In genomic region chr7:14085901-14086300, GRCh38 we compare ENCODE assay signal across 3 cellular contexts.
TF ChIP-seq lines count a peak whose summit lies in the region.

No MANE protein-coding gene starts in this region.

TF ChIP-seq in SK-N-SH, 30 proteins besides CTCF, POLR2A, EP300 and RAD21 (continued from another document):
- TF ChIP-seq MXI1 (IDR thresholded peaks at IDR 0.05; ENCODE audit: low read depth, low read length) (no peak), IRF3 (IDR thresholded peaks at IDR 0.05; ENCODE audit: low read depth, low read length) (no peak), ZBTB33 (IDR thresholded peaks at IDR 0.05; ENCODE audit: borderline replicate concordance, low read depth) (no peak), RCOR1 (IDR thresholded peaks at IDR 0.05; ENCODE audit: low read length) (no peak), RXRA (IDR thresholded peaks at IDR 0.05; ENCODE audit: borderline replicate concordance, low read depth) (no peak)

TF ChIP-seq in SK-N-SH treated with all-trans-retinoic acid at 6 μM for 48 hours, 23 proteins besides CTCF, POLR2A, EP300 and RAD21 (continued from another document):
- TF ChIP-seq, protein P1, sequence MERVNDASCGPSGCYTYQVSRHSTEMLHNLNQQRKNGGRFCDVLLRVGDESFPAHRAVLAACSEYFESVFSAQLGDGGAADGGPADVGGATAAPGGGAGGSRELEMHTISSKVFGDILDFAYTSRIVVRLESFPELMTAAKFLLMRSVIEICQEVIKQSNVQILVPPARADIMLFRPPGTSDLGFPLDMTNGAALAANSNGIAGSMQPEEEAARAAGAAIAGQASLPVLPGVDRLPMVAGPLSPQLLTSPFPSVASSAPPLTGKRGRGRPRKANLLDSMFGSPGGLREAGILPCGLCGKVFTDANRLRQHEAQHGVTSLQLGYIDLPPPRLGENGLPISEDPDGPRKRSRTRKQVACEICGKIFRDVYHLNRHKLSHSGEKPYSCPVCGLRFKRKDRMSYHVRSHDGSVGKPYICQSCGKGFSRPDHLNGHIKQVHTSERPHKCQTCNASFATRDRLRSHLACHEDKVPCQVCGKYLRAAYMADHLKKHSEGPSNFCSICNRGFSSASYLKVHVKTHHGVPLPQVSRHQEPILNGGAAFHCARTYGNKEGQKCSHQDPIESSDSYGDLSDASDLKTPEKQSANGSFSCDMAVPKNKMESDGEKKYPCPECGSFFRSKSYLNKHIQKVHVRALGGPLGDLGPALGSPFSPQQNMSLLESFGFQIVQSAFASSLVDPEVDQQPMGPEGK (CRISPR knock-in tag; IDR thresholded peaks at IDR 0.05; ENCODE audit: borderline replicate concordance): no peak
- no peak for TF ChIP-seq ISL1 (CRISPR knock-in tag; IDR thresholded peaks at IDR 0.05)
- TF ChIP-seq SNAI2 (CRISPR knock-in tag; IDR thresholded peaks at IDR 0.05): no peak
- TF ChIP-seq, protein P2, sequence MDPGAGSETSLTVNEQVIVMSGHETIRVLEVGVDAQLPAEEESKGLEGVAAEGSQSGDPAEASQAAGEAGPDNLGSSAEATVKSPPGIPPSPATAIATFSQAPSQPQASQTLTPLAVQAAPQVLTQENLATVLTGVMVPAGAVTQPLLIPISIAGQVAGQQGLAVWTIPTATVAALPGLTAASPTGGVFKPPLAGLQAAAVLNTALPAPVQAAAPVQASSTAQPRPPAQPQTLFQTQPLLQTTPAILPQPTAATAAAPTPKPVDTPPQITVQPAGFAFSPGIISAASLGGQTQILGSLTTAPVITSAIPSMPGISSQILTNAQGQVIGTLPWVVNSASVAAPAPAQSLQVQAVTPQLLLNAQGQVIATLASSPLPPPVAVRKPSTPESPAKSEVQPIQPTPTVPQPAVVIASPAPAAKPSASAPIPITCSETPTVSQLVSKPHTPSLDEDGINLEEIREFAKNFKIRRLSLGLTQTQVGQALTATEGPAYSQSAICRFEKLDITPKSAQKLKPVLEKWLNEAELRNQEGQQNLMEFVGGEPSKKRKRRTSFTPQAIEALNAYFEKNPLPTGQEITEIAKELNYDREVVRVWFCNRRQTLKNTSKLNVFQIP (CRISPR knock-in tag; IDR thresholded peaks at IDR 0.05; ENCODE audit: borderline replicate concordance, low read depth): no peak
- no peak for TF ChIP-seq ZNF70 (CRISPR knock-in tag; IDR thresholded peaks at IDR 0.05)
- TF ChIP-seq ZFP30 (CRISPR knock-in tag; IDR thresholded peaks at IDR 0.05): no peak
- TF ChIP-seq PPARA (CRISPR knock-in tag; IDR thresholded peaks at IDR 0.05; ENCODE audit: borderline replicate concordance): no peak
- no peak for TF ChIP-seq TCF4 (CRISPR knock-in tag; IDR thresholded peaks at IDR 0.05; ENCODE audit: borderline replicate concordance)
- TF ChIP-seq GLIS3 (CRISPR knock-in tag; IDR thresholded peaks at IDR 0.05): no peak
- TF ChIP-seq ESRRG (CRISPR knock-in tag; IDR thresholded peaks at IDR 0.05): no peak
- TF ChIP-seq CREB5 (CRISPR knock-in tag; IDR thresholded peaks at IDR 0.05; ENCODE audit: low read depth): no peak
- no peak for TF ChIP-seq CSDC2 (CRISPR knock-in tag; IDR thresholded peaks at IDR 0.05)
- TF ChIP-seq ZC3H10 (CRISPR knock-in tag; IDR thresholded peaks at IDR 0.05): no peak
- no peak for TF ChIP-seq CSRNP3 (CRISPR knock-in tag; IDR thresholded peaks at IDR 0.05)
- TF ChIP-seq ZNF565 (CRISPR knock-in tag; conservative IDR thresholded peaks at IDR 0.05; ENCODE audit: low read depth): no peak
- no peak for TF ChIP-seq TOX (CRISPR knock-in tag; IDR thresholded peaks at IDR 0.05; ENCODE audit: borderline replicate concordance)
- TF ChIP-seq RARB (CRISPR knock-in tag; IDR thresholded peaks at IDR 0.05): no peak
- no peak for TF ChIP-seq ZNF8 (CRISPR knock-in tag; IDR thresholded peaks at IDR 0.05)

TF ChIP-seq in K562, 482 proteins besides CTCF, POLR2A, EP300 and RAD21 (continued from another document):
- TF ChIP-seq, protein P3, sequence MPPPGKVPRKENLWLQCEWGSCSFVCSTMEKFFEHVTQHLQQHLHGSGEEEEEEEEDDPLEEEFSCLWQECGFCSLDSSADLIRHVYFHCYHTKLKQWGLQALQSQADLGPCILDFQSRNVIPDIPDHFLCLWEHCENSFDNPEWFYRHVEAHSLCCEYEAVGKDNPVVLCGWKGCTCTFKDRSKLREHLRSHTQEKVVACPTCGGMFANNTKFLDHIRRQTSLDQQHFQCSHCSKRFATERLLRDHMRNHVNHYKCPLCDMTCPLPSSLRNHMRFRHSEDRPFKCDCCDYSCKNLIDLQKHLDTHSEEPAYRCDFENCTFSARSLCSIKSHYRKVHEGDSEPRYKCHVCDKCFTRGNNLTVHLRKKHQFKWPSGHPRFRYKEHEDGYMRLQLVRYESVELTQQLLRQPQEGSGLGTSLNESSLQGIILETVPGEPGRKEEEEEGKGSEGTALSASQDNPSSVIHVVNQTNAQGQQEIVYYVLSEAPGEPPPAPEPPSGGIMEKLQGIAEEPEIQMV (tag; conservative IDR thresholded peaks at IDR 0.05; ENCODE audit: low read depth): no peak
- TF ChIP-seq TRIM24 (IDR thresholded peaks at IDR 0.05) (peak in 1 of 2 experiments; percentile 31; a peak in 1 of 4 replicates), BRF2 (IDR thresholded peaks at IDR 0.05; ENCODE audit: borderline replicate concordance, insufficient read depth, insufficient read length) (no peak), IFI16 (CRISPR knock-in tag; IDR thresholded peaks at IDR 0.05) (no peak), CBX3 (IDR thresholded peaks at IDR 0.05; ENCODE audit: borderline replicate concordance in 1 of 2, low read length in 2 of 2) (peak in 1 of 2 experiments; percentile 92; a peak in 2 of 3 replicates), GABPB1 (CRISPR knock-in tag; IDR thresholded peaks at IDR 0.05) (no peak), ZFX (CRISPR knock-in tag; IDR thresholded peaks at IDR 0.05) (no peak), ZBTB7A (IDR thresholded peaks at IDR 0.05; ENCODE audit: borderline replicate concordance, control insufficient read depth, low read depth, low read length) (no peak), XRCC4 (IDR thresholded peaks at IDR 0.05; ENCODE audit: extremely low read depth, insufficient read depth, insufficient read length) (no peak), SRSF9 (IDR thresholded peaks at IDR 0.05; ENCODE audit: borderline replicate concordance, low read depth, low read length) (no peak), PYGO2 (tag; IDR thresholded peaks at IDR 0.05) (no peak), CSDE1 (IDR thresholded peaks at IDR 0.05) (no peak)
- TF ChIP-seq, protein P4, sequence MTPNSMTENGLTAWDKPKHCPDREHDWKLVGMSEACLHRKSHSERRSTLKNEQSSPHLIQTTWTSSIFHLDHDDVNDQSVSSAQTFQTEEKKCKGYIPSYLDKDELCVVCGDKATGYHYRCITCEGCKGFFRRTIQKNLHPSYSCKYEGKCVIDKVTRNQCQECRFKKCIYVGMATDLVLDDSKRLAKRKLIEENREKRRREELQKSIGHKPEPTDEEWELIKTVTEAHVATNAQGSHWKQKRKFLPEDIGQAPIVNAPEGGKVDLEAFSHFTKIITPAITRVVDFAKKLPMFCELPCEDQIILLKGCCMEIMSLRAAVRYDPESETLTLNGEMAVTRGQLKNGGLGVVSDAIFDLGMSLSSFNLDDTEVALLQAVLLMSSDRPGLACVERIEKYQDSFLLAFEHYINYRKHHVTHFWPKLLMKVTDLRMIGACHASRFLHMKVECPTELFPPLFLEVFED (CRISPR knock-in tag; conservative IDR thresholded peaks at IDR 0.05): no peak
